Comparison of ENCODE assay signal across 8 cellular contexts in the genomic region with DNA sequence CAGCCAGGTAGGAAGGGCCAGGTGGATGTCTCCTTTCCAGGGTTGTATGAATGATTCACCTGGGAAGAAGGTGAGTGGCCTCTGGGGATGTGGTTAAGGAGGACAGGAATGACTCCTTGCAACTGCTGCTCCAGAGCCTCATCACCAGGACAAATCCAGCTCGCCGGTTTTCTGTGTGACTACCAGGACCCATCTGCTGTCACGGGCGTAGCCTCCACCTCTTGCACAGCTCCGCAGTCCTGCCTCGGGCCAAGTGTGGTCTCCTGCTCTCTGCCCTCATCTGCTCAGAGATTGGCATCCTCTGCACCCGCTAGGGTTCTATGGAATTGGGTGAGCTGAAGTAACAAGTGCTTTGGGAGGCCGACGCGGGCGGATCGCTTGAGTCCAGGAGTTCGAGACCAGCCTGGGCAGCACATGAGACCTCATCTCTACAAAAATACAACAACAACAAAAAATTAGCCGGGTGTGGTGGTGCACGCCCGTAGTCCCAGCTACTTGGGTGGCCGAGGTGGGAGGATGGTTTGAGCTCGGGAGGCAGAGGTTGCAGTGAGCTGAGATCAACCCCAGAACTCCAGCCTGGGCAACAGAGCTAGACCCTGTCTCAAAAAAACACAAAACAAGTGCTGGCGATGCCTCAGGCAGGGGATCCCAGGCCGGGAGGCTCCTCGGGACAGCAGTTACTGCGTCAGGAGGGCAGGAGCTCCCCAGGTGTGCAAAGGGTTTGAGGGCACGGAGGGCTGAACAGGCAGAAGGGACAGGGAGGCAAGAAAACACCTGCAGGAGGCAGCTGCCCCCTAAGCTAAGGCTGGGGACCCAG. TPM values are rescaled to one million over a fixed set of nuclear protein-coding genes. Genes with fewer than 3 reads are reported as not detected.
DNase-seq lines count a peak whose midpoint lies in the region; ATAC-seq and TF ChIP-seq lines count a peak whose summit lies in the region.

No MANE protein-coding gene starts in this region.

- H3K4me3 Mint-ChIP-seq in activated B cell treated with CpG ODN at 0.5 μM for 24 hours, result peak overlapping the region; percentile 66

- H3K27ac Mint-ChIP-seq in activated B cell treated with CpG ODN at 0.5 μM for 24 hours, result peak overlapping the region; percentile 30

- peaks cover 0 to 3% of the 10 kb centered on the region in 2 experiments; a peak in 1 of 4 replicates for H3K9me3 ChIP-seq in HCT116 (ENCODE audit: control insufficient read depth in 1 of 2, insufficient read depth in 1 of 2, low read depth in 1 of 2, low read length in 2 of 2)
- no peaks in the 10 kb centered on the region for H3K9me3 ChIP-seq in iPS DF 6.9 (ENCODE audit: control insufficient read depth, insufficient read depth, low read length)
- H3K9me3 ChIP-seq in smooth muscle cell (replicated peaks; ENCODE audit: low read depth), result no peaks in the 10 kb centered on the region

- H3K27me3 ChIP-seq in HCT116 (ENCODE audit: insufficient read depth, low read length) (no peaks in the 10 kb centered on the region), iPS DF 6.9 (ENCODE audit: control insufficient read depth, insufficient read depth, low read length) (no peaks in the 10 kb centered on the region), smooth muscle cell (ENCODE audit: low read depth) (no peaks in the 10 kb centered on the region)

- H3K4me1 ChIP-seq in HCT116 (ENCODE audit: control insufficient read depth in 1 of 2, insufficient read depth in 2 of 2, low read length in 2 of 2), result peaks cover 13 to 22% of the 10 kb centered on the region in 2 experiments; a peak in 2 of 4 replicates
- 0 out of 2 replicates have a peak, but pooled peaks cover 2% of the 10 kb centered on the region for H3K4me1 ChIP-seq in iPS DF 6.9 (ENCODE audit: control insufficient read depth, insufficient read depth, low read length)
- H3K4me1 ChIP-seq in smooth muscle cell (ENCODE audit: low read depth), result no peaks in the 10 kb centered on the region

- no peaks in the 10 kb centered on the region for H3K9me3 Mint-ChIP-seq in activated B cell treated with CpG ODN at 0.5 μM for 24 hours

- H3K36me3 Mint-ChIP-seq in activated B cell treated with CpG ODN at 0.5 μM for 24 hours (ENCODE audit: low read depth), result peaks cover 1% of the 10 kb centered on the region

- intact Hi-C loops in HCT116 (cut with micrococcal nuclease), result loop anchor here (2.0 to 5.0 kb wide), 4 partner anchors 33 to 186 kb away; a partner anchor contains a TSS
- intact Hi-C loops in activated B cell treated with CpG ODN at 0.5 μM for 24 hours (cut with micrococcal nuclease), result loop anchor here (1.0 to 10.0 kb wide), 9 partner anchors 32 to 1169 kb away; a partner anchor contains a TSS

- H4K20me1 ChIP-seq in HCT116 (ENCODE audit: insufficient read depth) (no peaks in the 10 kb centered on the region), smooth muscle cell (ENCODE audit: low read depth) (peaks cover 15% of the 10 kb centered on the region)

- H3F3A ChIP-seq in smooth muscle cell (ENCODE audit: low read depth), result no peaks in the 10 kb centered on the region

- no peaks in the 10 kb centered on the region for H3K27me3 Mint-ChIP-seq in activated B cell treated with CpG ODN at 0.5 μM for 24 hours

- no CpG with 5 or more reads among the region's 23 CpGs for WGBS in iPS DF 6.9 (ENCODE audit: insufficient coverage, insufficient read length)
- 86% methylated on average over 23 of the region's 23 CpGs for WGBS in smooth muscle cell (ENCODE audit: low lambda C conversion rate)

- no peak overlapping the region for H2AFZ ChIP-seq in HCT116 (ENCODE audit: low read depth, low read length, poor library complexity, severe bottlenecking)
- H2AFZ ChIP-seq in smooth muscle cell (ENCODE audit: low read depth), result no peak overlapping the region

- H3K4me2 ChIP-seq in HCT116 (ENCODE audit: low read length) (peak overlapping the region; percentile 85), smooth muscle cell (peak overlapping the region; percentile 87)

- H3K27ac ChIP-seq in HCT116 (ENCODE audit: low read depth, low read length), result peak overlapping the region; percentile 53
- H3K27ac ChIP-seq in iPS DF 6.9 (ENCODE audit: low read length), result no peak overlapping the region
- no peak overlapping the region for H3K27ac ChIP-seq in smooth muscle cell (ENCODE audit: low read depth)

- CTCF ChIA-PET in HCT116 (lab: Charles Lee), result interaction anchor here (1.3 kb wide), 2 partner anchors 32 to 143 kb away, joined by 4 to 5 read pairs; a partner anchor contains a TSS
- CTCF ChIA-PET in activated B cell treated with CpG ODN at 0.5 μM for 24 hours (lab: Charles Lee), result interaction anchor here (1.3 to 2.1 kb wide), 4 partner anchors 32 to 145 kb away, joined by 3 to 13 read pairs (median 3); a partner anchor contains a TSS

- H3K4me3 ChIP-seq in HCT116 (replicated peaks in 1 of 2; ENCODE audit: low read depth in 1 of 2, low read length in 2 of 2) (peak overlapping the region; percentile 42 to 85), iPS DF 6.9 (ENCODE audit: low read length) (peak overlapping the region; percentile 7; the same call in 1 of the 2 replicates), smooth muscle cell (peak overlapping the region; percentile 75)

- H3K36me3 ChIP-seq in HCT116 (ENCODE audit: control insufficient read depth in 1 of 2, insufficient read depth in 2 of 2, low read length in 2 of 2) (no peaks in the 10 kb centered on the region), iPS DF 6.9 (ENCODE audit: control insufficient read depth, insufficient read depth, low read length) (no peaks in the 10 kb centered on the region), smooth muscle cell (ENCODE audit: low read depth) (no peaks in the 10 kb centered on the region)

- POLR2A ChIA-PET in HCT116 (lab: Charles Lee), result interaction anchor here (0.5 to 1.7 kb wide), 2 partner anchors 24 to 31 kb away, joined by 3 to 5 read pairs; a partner anchor contains a TSS
- POLR2A ChIA-PET in activated B cell treated with CpG ODN at 0.5 μM for 24 hours (lab: Charles Lee), result interaction anchor here (0.7 to 5.8 kb wide), 16 partner anchors 9 to 1173 kb away, joined by 3 to 81 read pairs (median 4); a partner anchor contains a TSS

- H3K79me2 ChIP-seq in HCT116 (ENCODE audit: insufficient read depth, low read length) (no peaks in the 10 kb centered on the region; the same call in 1 of the 2 replicates), smooth muscle cell (ENCODE audit: low read depth) (no peaks in the 10 kb centered on the region)

- no TSS peak for BruUV-seq in HCT116 (replicated peaks; lab: Mats Ljungman, UMichigan)

- TF ChIP-seq CTCF in HCT116 (IDR thresholded peaks at IDR 0.05 in 2 of 3, conservative IDR thresholded peaks at IDR 0.05 in 1 of 3; ENCODE audit: borderline replicate concordance in 1 of 3, insufficient read depth in 1 of 3, low read depth in 2 of 3, low read length in 2 of 3) (no peak), activated B cell treated with CpG ODN at 0.5 μM for 24 hours (IDR thresholded peaks at IDR 0.05) (no peak), smooth muscle cell (IDR thresholded peaks at IDR 0.05; ENCODE audit: borderline replicate concordance, insufficient read depth, poor library complexity, severe bottlenecking) (no peak)

- RAD21 ChIA-PET in HCT116 (lab: Charles Lee; ENCODE audit: low non-redundant PET in 1 of 2, low total read pairs in 2 of 2, uncharacterized antibody in 2 of 2, unreplicated experiment in 2 of 2), result interaction anchor here in 1 of 2 experiments (0.9 kb wide), 1 partner anchor 33 kb away, joined by 6 read pairs; no protein-coding TSS in a partner anchor

- H3K4me1 Mint-ChIP-seq in activated B cell treated with CpG ODN at 0.5 μM for 24 hours, result peaks cover 55% of the 10 kb centered on the region

- no peak for DNase-seq in HCT116 (ENCODE audit: low read depth, low spot score)
- no peak for DNase-seq in activated B cell treated with CpG ODN at 0.5 μM for 24 hours
- no peak for DNase-seq in iPS DF 6.9 (ENCODE audit: low read depth, low spot score)
- no peak for DNase-seq in smooth muscle cell (lab: John Stamatoyannopoulos, UW; ENCODE audit: unreplicated experiment)
- DNase-seq in NCI-H187 (lab: John Stamatoyannopoulos, UW), result no peak
- DNase-seq in superior temporal gyrus (ENCODE audit: extremely low spot score), result no peak
- no peak for DNase-seq in activated CD4-positive, CD25-positive, alpha-beta regulatory T cell treated with anti-CD3 and anti-CD28 coated beads, Interleukin-2, amount 50 U/mL, for 72 hours

- no peak for TF ChIP-seq RAD21 in HCT116 (IDR thresholded peaks at IDR 0.05; ENCODE audit: low read depth)

- no peak for TF ChIP-seq POLR2A in HCT116 (IDR thresholded peaks at IDR 0.05; ENCODE audit: borderline replicate concordance, extremely low read depth, insufficient read depth, insufficient read length)

- no peaks in the 10 kb centered on the region for H3K9me2 ChIP-seq in HCT116 (ENCODE audit: insufficient read depth)

- ATAC-seq in HCT116 (no peak), activated B cell treated with CpG ODN at 0.5 μM for 24 hours (ENCODE audit: low read depth) (no peak), GM18520 (IDR thresholded peaks at IDR 0.05; ENCODE audit: unreplicated experiment) (no peak)

- peak overlapping the region; percentile 88 for H3K9ac ChIP-seq in HCT116 (ENCODE audit: low read length)
- no peak overlapping the region for H3K9ac ChIP-seq in smooth muscle cell (ENCODE audit: low read depth)

TF ChIP-seq in HCT116, 20 proteins besides CTCF, POLR2A, EP300 and RAD21 (continues in another document):
- no peak for TF ChIP-seq FOSL1 (IDR thresholded peaks at IDR 0.05; ENCODE audit: low read depth)

RNA-seq across cellular contexts. Expression of a gene that starts 0.8 kb away (rescaled TPM):
- total RNA-seq in HCT116 (2021; ENCODE audit: unreplicated experiment) (46.3 TPM), activated B cell treated with CpG ODN at 0.5 μM for 24 hours (37.7 and 55.4 TPM in 2 replicates), smooth muscle cell (3.7 and 7.0 TPM in 2 replicates)
- polyA plus RNA-seq in HCT116 (2012), result 25.8 and 32.0 TPM in 2 replicates
- polyA plus RNA-seq in smooth muscle cell, result 18.7 and 20.7 TPM in 2 replicates

RNA-seq across cellular contexts. Expression of a gene that starts 31.8 kb away (rescaled TPM):
- total RNA-seq in HCT116 (2021; ENCODE audit: unreplicated experiment), result 45.9 TPM
- 27.7 and 31.6 TPM in 2 replicates for polyA plus RNA-seq in HCT116 (2012)
- total RNA-seq in activated B cell treated with CpG ODN at 0.5 μM for 24 hours, result 49.3 and 61.1 TPM in 2 replicates
- 6.7 and 35.0 TPM in 2 replicates for total RNA-seq in smooth muscle cell
- 10.6 and 15.2 TPM in 2 replicates for polyA plus RNA-seq in smooth muscle cell

RNA-seq across cellular contexts. Expression of a gene that starts 43.0 kb away (rescaled TPM):
- total RNA-seq in HCT116 (2021; ENCODE audit: unreplicated experiment) (0.44 TPM), activated B cell treated with CpG ODN at 0.5 μM for 24 hours (0.15 TPM in 1 of 2 replicates, not detected in the other), smooth muscle cell (not detected in 2 replicates)
- 0.10 and 0.25 TPM in 2 replicates for polyA plus RNA-seq in HCT116 (2012)
- polyA plus RNA-seq in smooth muscle cell, result 0.34 TPM in 2 replicates

RNA-seq across cellular contexts. Expression of a gene that starts 47.0 kb away (rescaled TPM):
- total RNA-seq in HCT116 (2021; ENCODE audit: unreplicated experiment) (83.3 TPM), activated B cell treated with CpG ODN at 0.5 μM for 24 hours (29.2 and 34.7 TPM in 2 replicates), smooth muscle cell (22.2 TPM in 2 replicates)
- 41.2 and 59.1 TPM in 2 replicates for polyA plus RNA-seq in HCT116 (2012)
- polyA plus RNA-seq in smooth muscle cell, result 58.9 and 65.8 TPM in 2 replicates

Comparison
In these comparisons a context has a peak if more than half of its experiments do, and no peak if none do; other contexts are left out.
1. H3K4me3 ChIP-seq: peak in every context shown above with its lines; median percentile 75 in smooth muscle cell; 64 in HCT116; 7 in iPS DF 6.9.